Comparison of ENCODE assay signal across 14 cellular contexts in the genomic region with DNA sequence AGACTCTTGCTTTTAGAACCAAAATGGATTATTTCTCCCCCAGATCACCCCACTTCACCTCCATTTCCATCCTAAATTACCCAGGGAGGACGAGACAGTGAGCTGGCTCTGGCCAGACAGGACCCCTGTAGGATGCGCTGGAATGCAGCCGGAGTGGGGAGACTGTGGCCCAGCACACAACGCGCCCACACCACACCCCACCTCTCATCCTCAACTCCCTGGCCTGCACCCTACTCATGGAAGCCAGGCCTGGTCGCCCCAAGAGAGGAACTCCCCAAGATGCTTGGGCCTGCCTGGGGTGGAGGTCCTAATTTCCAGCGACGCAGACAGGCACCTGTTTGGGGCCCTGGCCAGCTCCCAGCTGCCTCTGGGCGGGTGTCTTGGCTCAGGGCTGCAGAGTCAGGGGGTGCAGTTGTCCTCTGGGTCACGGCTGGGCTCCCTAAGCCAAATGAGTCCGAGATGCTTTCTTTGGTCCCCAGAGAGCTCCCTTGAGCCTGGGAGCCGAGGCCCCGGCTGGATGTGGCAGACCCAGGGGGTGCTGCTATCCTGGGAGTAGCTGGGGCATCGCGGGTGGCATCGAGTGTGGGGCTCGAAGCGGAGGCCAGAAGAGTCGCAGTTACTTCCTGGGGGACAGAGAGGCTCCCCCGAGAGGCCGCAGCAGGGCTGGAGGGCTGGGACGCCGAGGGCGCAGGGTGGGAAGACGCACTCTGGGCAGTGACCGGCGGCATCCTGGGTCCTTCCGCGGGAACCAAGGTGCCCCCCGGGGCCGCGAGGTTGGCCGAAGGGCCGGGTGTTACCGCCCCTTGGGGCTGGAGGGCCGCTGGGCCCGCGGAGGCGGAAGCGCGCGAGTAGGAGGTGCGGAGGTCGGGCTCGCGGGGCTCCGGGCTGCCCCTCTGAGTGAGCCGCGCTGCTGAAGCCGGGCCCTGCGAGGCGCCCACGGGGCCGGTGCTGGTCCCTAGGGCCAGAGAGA. TPM values are rescaled to one million over a fixed set of nuclear protein-coding genes. Genes with fewer than 3 reads are reported as not detected.
DNase-seq lines count a peak whose midpoint lies in the region; ATAC-seq, FAIRE-seq and TF ChIP-seq lines count a peak whose summit lies in the region.
"Had no signal": no experiment of that assay in that cellular context is flagged by ENCODE, and none has a peak within 500 bp of the region (broad histone marks: within the 10 kb centered on the region; RNA-seq: fewer than 3 reads in every experiment).

No MANE protein-coding gene starts in this region.

- H3K14ac ChIP-seq in H9 (ENCODE audit: insufficient read depth, low read length) = peak overlapping the region; percentile 35; the same call in 1 of the 2 replicates

- CTCF ChIA-PET in endothelial cell of umbilical vein (lab: Charles Lee) = interaction anchor here (1.0 to 1.7 kb wide), 4 partner anchors 9 to 176 kb away, joined by 3 to 6 read pairs (median 6); no protein-coding TSS in a partner anchor

- H3K4me3 ChIP-seq in endothelial cell of umbilical vein (replicated peaks in 1 of 3; ENCODE audit: insufficient read depth in 1 of 3, low read depth in 1 of 3, low read length in 3 of 3) (no peak overlapping the region), lower lobe of right lung (peak overlapping the region; percentile 49), suprapubic skin (peak overlapping the region; percentile 30)

- peaks cover 3 to 9% of the 10 kb centered on the region in 2 experiments; a peak in 2 of 4 replicates for H3K4me1 Mint-ChIP-seq in H9
- H3K4me1 Mint-ChIP-seq in activated T-cell treated with anti-CD3 and anti-CD28 coated beads, Interleukin-2, amount 50 U/mL, for 24 hours (ENCODE audit: low read depth) = no peaks in the 10 kb centered on the region

- H3K36me3 ChIP-seq in endothelial cell of umbilical vein (ENCODE audit: control insufficient read depth in 2 of 2, extremely low read depth in 1 of 2, insufficient read depth in 2 of 2, low read length in 2 of 2) (no peaks in the 10 kb centered on the region), lower lobe of right lung (no peaks in the 10 kb centered on the region), suprapubic skin (no peaks in the 10 kb centered on the region)

- no peak for DNase-seq in H9
- no peak for DNase-seq in endothelial cell of umbilical vein (ENCODE audit: low read depth, low spot score)
- no peak for DNase-seq in lower lobe of right lung
- DNase-seq in suprapubic skin (ENCODE audit: low spot score in 2 of 2) = no peak
- DNase-seq in activated T-cell treated with anti-CD3 and anti-CD28 coated beads, Interleukin-2, amount 50 U/mL, for 24 hours = no peak
- DNase-seq in hepatic stellate cell (ENCODE audit: low spot score) = no peak
- DNase-seq in hippocampal formation (lab: John Stamatoyannopoulos, UW) = no peak
- DNase-seq: activated CD8-positive, alpha-beta T cell treated with anti-CD3 and anti-CD28 coated beads for 36 hours; activated naive CD4-positive, alpha-beta T cell treated with anti-CD3 and anti-CD28 coated beads, Interleukin-2, amount 50 U/mL, for 16 hours; HCEC 1CT; small intestine; T-helper 2 cell had no signal

- FAIRE-seq in endothelial cell of umbilical vein (lab: Jason Lieb, UNC) = no peak
- FAIRE-seq: small intestine had no signal

- no peak overlapping the region for H2BK120ac ChIP-seq in H9 (ENCODE audit: low read depth, low read length, poor library complexity, severe bottlenecking)

- H3K9ac ChIP-seq in H9 (ENCODE audit: extremely low read depth, insufficient read length, low read length) (no peak overlapping the region), endothelial cell of umbilical vein (replicated peaks; ENCODE audit: extremely low read depth, insufficient read depth, low read length) (no peak overlapping the region)

- no peak overlapping the region for H2BK12ac ChIP-seq in H9 (ENCODE audit: insufficient read length, low read depth, low read length)

- no peaks in the 10 kb centered on the region for H3K79me2 ChIP-seq in H9 (ENCODE audit: insufficient read depth, low read length)
- no peaks in the 10 kb centered on the region for H3K79me2 ChIP-seq in endothelial cell of umbilical vein (ENCODE audit: control insufficient read depth, insufficient read depth, low read length)

- no peak overlapping the region for H3T11ph ChIP-seq in H9 (ENCODE audit: low read length)

- H3K9me3 ChIP-seq in H9 (ENCODE audit: control insufficient read depth, low read depth, low read length) = no peaks in the 10 kb centered on the region
- H3K9me3 ChIP-seq in endothelial cell of umbilical vein (replicated peaks; ENCODE audit: control insufficient read depth, insufficient read depth, low read length) = no peaks in the 10 kb centered on the region
- H3K9me3 ChIP-seq in lower lobe of right lung = no peaks in the 10 kb centered on the region
- no peaks in the 10 kb centered on the region for H3K9me3 ChIP-seq in suprapubic skin

- H3K4me2 ChIP-seq in H9 (ENCODE audit: insufficient read depth, insufficient read length, low read length) (no peak overlapping the region), endothelial cell of umbilical vein (ENCODE audit: insufficient read depth, low read length) (no peak overlapping the region)

- no peaks in the 10 kb centered on the region for H3K79me1 ChIP-seq in H9 (ENCODE audit: insufficient read depth, low read depth, low read length, poor library complexity, severe bottlenecking)

- dilution Hi-C loops in endothelial cell of umbilical vein (cut with MboI; ENCODE audit: extremely low pct_ligation_motif_present, low sequenced_read_pairs) = no loop called here

- H3K27me3 Mint-ChIP-seq in H9 (ENCODE audit: low read depth) = no peaks in the 10 kb centered on the region
- H3K27me3 Mint-ChIP-seq in activated T-cell treated with anti-CD3 and anti-CD28 coated beads, Interleukin-2, amount 50 U/mL, for 24 hours = peaks cover 18% of the 10 kb centered on the region

- H4K20me1 ChIP-seq in H9 (ENCODE audit: control insufficient read depth, insufficient read depth, insufficient read length) (no peaks in the 10 kb centered on the region), endothelial cell of umbilical vein (replicated peaks; ENCODE audit: control insufficient read depth, extremely low read depth, insufficient read depth, low read length) (no peaks in the 10 kb centered on the region)

- no peaks in the 10 kb centered on the region for H3K9me3 Mint-ChIP-seq in H9
- H3K9me3 Mint-ChIP-seq in activated T-cell treated with anti-CD3 and anti-CD28 coated beads, Interleukin-2, amount 50 U/mL, for 24 hours = no peaks in the 10 kb centered on the region
- H3K9me3 Mint-ChIP-seq: activated CD8-positive, alpha-beta T cell treated with anti-CD3 and anti-CD28 coated beads for 36 hours had no signal

- H3K4me1 ChIP-seq in H9 (ENCODE audit: insufficient read depth, low read length) (no peaks in the 10 kb centered on the region), endothelial cell of umbilical vein (ENCODE audit: control insufficient read depth, extremely low read depth, insufficient read depth, low read length) (peaks cover 20% of the 10 kb centered on the region), lower lobe of right lung (peaks cover 15% of the 10 kb centered on the region), suprapubic skin (peaks cover 9% of the 10 kb centered on the region)

- no peak for TF ChIP-seq EP300 in suprapubic skin (IDR thresholded peaks at IDR 0.05)

- TF ChIP-seq CTCF in H9 (conservative IDR thresholded peaks at IDR 0.05) (no peak), endothelial cell of umbilical vein (IDR thresholded peaks at IDR 0.05; ENCODE audit: extremely low read depth in 1 of 2, insufficient read depth in 1 of 2, low read depth in 1 of 2, low read length in 2 of 2) (no peak), lower lobe of right lung (IDR thresholded peaks at IDR 0.05) (no peak), suprapubic skin (IDR thresholded peaks at IDR 0.05) (no peak)

- POLR2A ChIA-PET in endothelial cell of umbilical vein (lab: Charles Lee) = no interaction called here

- no peak overlapping the region for H3K4ac ChIP-seq in H9 (ENCODE audit: low read depth, low read length)

- ATAC-seq in lower lobe of right lung (peak; percentile 62 to 64), HG02852 (IDR thresholded peaks at IDR 0.05; ENCODE audit: unreplicated experiment) (no peak)
- ATAC-seq: activated CD8-positive, alpha-beta T cell treated with anti-CD3 and anti-CD28 coated beads for 36 hours had no signal

- H3K23me2 ChIP-seq in H9 (ENCODE audit: insufficient read length, low read depth, low read length, poor library complexity, severe bottlenecking) = no peaks in the 10 kb centered on the region

- H3K18ac ChIP-seq in H9 (ENCODE audit: insufficient read length, low read depth, low read length) = no peak overlapping the region

- no peak overlapping the region for H4K8ac ChIP-seq in H9 (replicated peaks; ENCODE audit: insufficient read length, low read depth, low read length)

- H2BK15ac ChIP-seq in H9 (ENCODE audit: low read depth, low read length) = no peak overlapping the region

- WGBS in H9 (ENCODE audit: extremely low coverage, insufficient read length, low lambda C conversion rate) = no CpG with 5 or more reads among the region's 54 CpGs
- 57% methylated on average over 28 of the region's 54 CpGs for WGBS in suprapubic skin

- H3K23ac ChIP-seq in H9 (ENCODE audit: insufficient read length, low read depth, low read length) = no peak overlapping the region

- no peak overlapping the region for H4K5ac ChIP-seq in H9 (ENCODE audit: insufficient read length, low read depth, low read length)

- TF ChIP-seq POLR2A in endothelial cell of umbilical vein (IDR thresholded peaks at IDR 0.05; ENCODE audit: low read depth, low read length) (no peak), suprapubic skin (IDR thresholded peaks at IDR 0.05) (no peak)

- no peak overlapping the region for H3K4me3 Mint-ChIP-seq in H9
- H3K4me3 Mint-ChIP-seq in activated T-cell treated with anti-CD3 and anti-CD28 coated beads, Interleukin-2, amount 50 U/mL, for 24 hours = no peak overlapping the region
- H3K4me3 Mint-ChIP-seq: activated CD8-positive, alpha-beta T cell treated with anti-CD3 and anti-CD28 coated beads for 36 hours had no signal

- no peak overlapping the region for H2AFZ ChIP-seq in H9 (ENCODE audit: low read length)
- peak overlapping the region; percentile 87 for H2AFZ ChIP-seq in endothelial cell of umbilical vein (ENCODE audit: low read depth, low read length)

- no peak overlapping the region for H4K91ac ChIP-seq in H9 (ENCODE audit: insufficient read length, low read depth, low read length)

- no peaks in the 10 kb centered on the region for H3K27me3 ChIP-seq in H9 (ENCODE audit: insufficient read depth, low read length)
- no peaks in the 10 kb centered on the region for H3K27me3 ChIP-seq in endothelial cell of umbilical vein (ENCODE audit: control insufficient read depth in 2 of 2, insufficient read depth in 2 of 2, low read length in 2 of 2)
- H3K27me3 ChIP-seq in lower lobe of right lung (ENCODE audit: low read depth) = peaks cover 4% of the 10 kb centered on the region
- H3K27me3 ChIP-seq in suprapubic skin = peaks cover 3% of the 10 kb centered on the region

- no peaks in the 10 kb centered on the region for H3K9me1 ChIP-seq in endothelial cell of umbilical vein (replicated peaks; ENCODE audit: control insufficient read depth, extremely low read depth, insufficient read depth, low read length)

- no peaks in the 10 kb centered on the region; a peak in 1 of 7 replicates for H3K36me3 Mint-ChIP-seq in H9 (ENCODE audit: insufficient read depth in 1 of 3, low read depth in 3 of 3)
- H3K36me3 Mint-ChIP-seq in activated T-cell treated with anti-CD3 and anti-CD28 coated beads, Interleukin-2, amount 50 U/mL, for 24 hours (ENCODE audit: low read depth) = no peaks in the 10 kb centered on the region

- no peak overlapping the region for H2AK5ac ChIP-seq in H9 (ENCODE audit: insufficient read length, low read length)

- intact Hi-C loops in endothelial cell of umbilical vein (cut with micrococcal nuclease) = no loop called here
- intact Hi-C loops in lower lobe of right lung (cut with DNase I) = no loop called here

- H3K27ac ChIP-seq in H9 (ENCODE audit: insufficient read length, low read depth, low read length) = no peak overlapping the region
- no peak overlapping the region for H3K27ac ChIP-seq in endothelial cell of umbilical vein (ENCODE audit: insufficient read depth, low read depth, low read length)
- no peak overlapping the region for H3K27ac ChIP-seq in lower lobe of right lung
- H3K27ac ChIP-seq in suprapubic skin = no peak overlapping the region

- H2BK20ac ChIP-seq in H9 (ENCODE audit: low read depth, low read length, poor library complexity, severe bottlenecking) = no peak overlapping the region

- no peak overlapping the region for H2BK5ac ChIP-seq in H9 (ENCODE audit: insufficient read length, low read length)

- no peak overlapping the region for H3K27ac Mint-ChIP-seq in H9
- no peak overlapping the region for H3K27ac Mint-ChIP-seq in activated T-cell treated with anti-CD3 and anti-CD28 coated beads, Interleukin-2, amount 50 U/mL, for 24 hours
- H3K27ac Mint-ChIP-seq: activated CD8-positive, alpha-beta T cell treated with anti-CD3 and anti-CD28 coated beads for 36 hours had no signal

- no peak overlapping the region for H3K56ac ChIP-seq in H9 (ENCODE audit: insufficient read length, low read depth, low read length)

- no TSS peak for BruUV-seq in endothelial cell of umbilical vein (replicated peaks; lab: Mats Ljungman, UMichigan)

RNA-seq across cellular contexts. Expression of gene CLEC20A, which starts 10.4 kb away (rescaled TPM):
- total RNA-seq in H9 (2021) = not detected in 2 replicates
- total RNA-seq in endothelial cell of umbilical vein = not detected in 2 replicates
- not detected in 2 replicates for polyA plus RNA-seq in endothelial cell of umbilical vein
- not detected in 2 replicates for polyA plus RNA-seq in endothelial cell of umbilical vein (2011; cell fraction: cytosol; rRNA removed)
- polyA plus RNA-seq in endothelial cell of umbilical vein (2011; cell fraction: nucleus; rRNA removed) = not detected in 2 replicates
- polyA plus RNA-seq in endothelial cell of umbilical vein (2012) = not detected in 2 replicates
- not detected in 2 replicates for polyA minus RNA-seq in endothelial cell of umbilical vein
- polyA minus RNA-seq in endothelial cell of umbilical vein (2011; cell fraction: cytosol; rRNA and poly(A)+ RNA removed) = not detected
- polyA minus RNA-seq in endothelial cell of umbilical vein (2011; cell fraction: nucleus; rRNA and poly(A)+ RNA removed) = not detected in 2 replicates
- not detected for total RNA-seq in lower lobe of right lung
- total RNA-seq in suprapubic skin = not detected
- total RNA-seq: activated CD8-positive, alpha-beta T cell treated with anti-CD3 and anti-CD28 coated beads for 36 hours; dermis microvascular lymphatic vessel endothelial cell had no signal

RNA-seq across cellular contexts. Expression of gene TEX35, which starts 26.5 kb away (rescaled TPM):
- total RNA-seq in H9 (2021) = not detected in 2 replicates
- total RNA-seq in endothelial cell of umbilical vein = not detected in 2 replicates
- polyA plus RNA-seq in endothelial cell of umbilical vein = not detected in 2 replicates
- not detected in 2 replicates for polyA plus RNA-seq in endothelial cell of umbilical vein (2011; cell fraction: cytosol; rRNA removed)
- not detected in 2 replicates for polyA plus RNA-seq in endothelial cell of umbilical vein (2011; cell fraction: nucleus; rRNA removed)
- polyA plus RNA-seq in endothelial cell of umbilical vein (2012) = not detected in 2 replicates
- not detected in 2 replicates for polyA minus RNA-seq in endothelial cell of umbilical vein
- not detected for polyA minus RNA-seq in endothelial cell of umbilical vein (2011; cell fraction: cytosol; rRNA and poly(A)+ RNA removed)
- not detected in 2 replicates for polyA minus RNA-seq in endothelial cell of umbilical vein (2011; cell fraction: nucleus; rRNA and poly(A)+ RNA removed)
- not detected for total RNA-seq in lower lobe of right lung
- 1 to 10 TPM in 2 of 4 donors, under 1 TPM in 1, not detected in 1; 0.60 to 1.0 (median 1.0) TPM for total RNA-seq in suprapubic skin
- total RNA-seq: activated CD8-positive, alpha-beta T cell treated with anti-CD3 and anti-CD28 coated beads for 36 hours; dermis microvascular lymphatic vessel endothelial cell had no signal

Comparison
In these comparisons a context has a peak if more than half of its experiments do, and no peak if none do; other contexts are left out.
1. H3K4me3 ChIP-seq: peak in lower lobe of right lung (single experiment) and suprapubic skin (single experiment); none in endothelial cell of umbilical vein (0 of 3).